8 cellular contexts compared by ENCODE assay signal in the genomic region with DNA sequence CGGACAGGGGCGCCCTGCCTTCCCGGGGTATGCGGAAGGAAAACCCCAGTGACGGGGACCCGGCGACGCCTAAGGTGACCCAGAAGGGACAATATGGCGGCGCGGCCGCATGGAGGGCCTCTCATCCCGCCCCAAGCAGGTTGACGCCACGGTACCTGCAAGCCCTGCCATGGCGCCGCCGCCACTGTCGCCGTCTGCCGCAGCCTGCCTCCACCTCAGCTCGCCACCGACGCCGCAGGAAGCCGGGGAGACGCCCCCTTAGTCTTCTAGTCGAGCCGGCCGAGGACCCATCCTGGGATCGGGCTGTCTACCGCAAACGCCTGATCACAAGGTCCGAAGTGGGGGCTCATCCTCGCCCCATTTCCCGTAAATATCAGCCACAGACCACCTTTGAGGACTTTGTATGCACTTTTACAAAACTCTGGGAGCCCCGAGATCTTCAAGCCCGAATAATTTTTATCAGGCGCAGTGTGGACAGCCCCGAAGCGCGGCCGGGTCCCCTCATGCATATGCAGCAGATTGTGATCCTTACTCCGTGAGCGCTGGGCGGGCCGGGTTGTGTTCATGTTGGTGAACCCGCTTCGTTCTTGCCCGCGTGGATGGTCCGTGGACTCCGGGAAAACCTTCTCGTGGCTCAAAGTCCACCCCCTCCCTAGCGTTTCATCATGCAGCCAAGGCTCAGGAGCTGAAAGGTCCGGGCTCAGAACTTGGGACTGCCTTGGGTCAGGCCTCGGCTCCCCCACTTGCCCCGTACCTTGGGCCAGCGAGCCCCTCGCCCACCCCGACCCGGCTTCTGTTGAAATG. TPM values are rescaled to one million over a fixed set of nuclear protein-coding genes. Genes with fewer than 3 reads are reported as not detected.
DNase-seq lines count a peak whose midpoint lies in the region; ATAC-seq, FAIRE-seq and TF ChIP-seq lines count a peak whose summit lies in the region.

A gene with protein sequence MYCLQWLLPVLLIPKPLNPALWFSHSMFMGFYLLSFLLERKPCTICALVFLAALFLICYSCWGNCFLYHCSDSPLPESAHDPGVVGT (minus strand): TSS at position 239 of the 804 bp plus-strand sequence. CDS start 8,702 bp downstream, outside the sequence.

- no peak for FAIRE-seq in pancreas (lab: Jason Lieb, UNC)

- intact Hi-C loops in head of caudate nucleus (cut with DNase I) = no loop called here
- intact Hi-C loops in pancreas (cut with DNase I) = loop anchor here in 1 of 3 donors (10.0 kb wide), 1 partner anchor 133 kb away; no protein-coding TSS in a partner anchor

- peak within 1 kb of the TSS; percentile 98 for H3K27ac Mint-ChIP-seq in activated naive CD8-positive, alpha-beta T cell treated with anti-CD3 and anti-CD28 coated beads, Interleukin-2, amount 10 ng/mL, durations not matched to agents 7 days and 5 days

- H3K4me3 Mint-ChIP-seq in activated naive CD8-positive, alpha-beta T cell treated with anti-CD3 and anti-CD28 coated beads, Interleukin-2, amount 10 ng/mL, durations not matched to agents 7 days and 5 days = peak within 1 kb of the TSS; percentile 89

- H3K36me3 ChIP-seq in GM06990 (ENCODE audit: control insufficient read depth, insufficient read depth, low read length) (no peaks in the 10 kb centered on the region), pancreas (no peaks in the 10 kb centered on the region), thymus (ENCODE audit: control insufficient read depth, insufficient read depth) (no peaks in the 10 kb centered on the region)

- no peaks in the 10 kb centered on the region for H3K9me3 Mint-ChIP-seq in activated naive CD8-positive, alpha-beta T cell treated with anti-CD3 and anti-CD28 coated beads, Interleukin-2, amount 10 ng/mL, durations not matched to agents 7 days and 5 days

- ATAC-seq in HG02623 (IDR thresholded peaks at IDR 0.05; ENCODE audit: unreplicated experiment) = peak; percentile 59
- peak; percentile 91 for ATAC-seq in activated naive CD8-positive, alpha-beta T cell treated with anti-CD3 and anti-CD28 coated beads, Interleukin-2, amount 10 ng/mL, durations not matched to agents 7 days and 5 days (ENCODE audit: low read depth)
- peak; percentile 92 to 96 (median 93) for ATAC-seq in pancreas

- H3K27ac ChIP-seq in pancreas (peak within 1 kb of the TSS; percentile 96 to 98 (median 98)), thymus (ENCODE audit: low read depth) (peak within 1 kb of the TSS; percentile 96)

- H3K9me3 ChIP-seq in pancreas = no peaks in the 10 kb centered on the region
- no peaks in the 10 kb centered on the region for H3K9me3 ChIP-seq in thymus (ENCODE audit: control insufficient read depth)

- DNase-seq in GM06990 (ENCODE audit: extremely low read depth, insufficient read length) (peak; percentile 93), NCI-H1417 (lab: John Stamatoyannopoulos, UW) (peak; percentile 96 to 100 (median 99)), SW 1271 (lab: John Stamatoyannopoulos, UW) (peak; percentile 93 to 95), head of caudate nucleus (peak; percentile 82 to 97 (median 90)), pancreas (peak; percentile 84 to 95 (median 86))
- DNase-seq in activated naive CD8-positive, alpha-beta T cell treated with anti-CD3 and anti-CD28 coated beads, Interleukin-2, amount 10 ng/mL, durations not matched to agents 7 days and 5 days = peak; percentile 92

- no peaks in the 10 kb centered on the region for H3K27me3 ChIP-seq in GM06990 (replicated peaks; ENCODE audit: control insufficient read depth, insufficient read depth, low read length)
- H3K27me3 ChIP-seq in pancreas = no peaks in the 10 kb centered on the region
- H3K27me3 ChIP-seq in thymus (ENCODE audit: control insufficient read depth, insufficient read depth) = no peaks in the 10 kb centered on the region

- 1% methylated on average over 62 of the region's 62 CpGs for WGBS in pancreas, 2 donors
- under 1% methylated on average over 62 of the region's 62 CpGs for WGBS in thymus

- H3K4me3 ChIP-seq in GM06990 (replicated peaks; ENCODE audit: low read depth, low read length) (peak within 1 kb of the TSS; percentile 94), pancreas (peak within 1 kb of the TSS; percentile 91 to 99 (median 96)), thymus (ENCODE audit: low read length) (peak within 1 kb of the TSS; percentile 66)

- peaks cover 2% of the 10 kb centered on the region for H3K27me3 Mint-ChIP-seq in activated naive CD8-positive, alpha-beta T cell treated with anti-CD3 and anti-CD28 coated beads, Interleukin-2, amount 10 ng/mL, durations not matched to agents 7 days and 5 days

- peaks cover 39% of the 10 kb centered on the region for H3K4me1 Mint-ChIP-seq in activated naive CD8-positive, alpha-beta T cell treated with anti-CD3 and anti-CD28 coated beads, Interleukin-2, amount 10 ng/mL, durations not matched to agents 7 days and 5 days

- peak; percentile 11 for TF ChIP-seq CTCF in GM06990 (IDR thresholded peaks at IDR 0.05; ENCODE audit: insufficient read depth, low read length, poor library complexity, severe bottlenecking)
- TF ChIP-seq CTCF in pancreas (IDR thresholded peaks at IDR 0.05) = no peak

- POLR2A ChIA-PET in activated naive CD8-positive, alpha-beta T cell treated with anti-CD3 and anti-CD28 coated beads, Interleukin-2, amount 10 ng/mL, durations not matched to agents 7 days and 5 days (lab: Charles Lee) = interaction anchor here (0.5 to 1.3 kb wide), 4 partner anchors 148 to 778 kb away, joined by 3 to 4 read pairs (median 3); no protein-coding TSS in a partner anchor

- peaks cover 1% of the 10 kb centered on the region for H3K36me3 Mint-ChIP-seq in activated naive CD8-positive, alpha-beta T cell treated with anti-CD3 and anti-CD28 coated beads, Interleukin-2, amount 10 ng/mL, durations not matched to agents 7 days and 5 days

- peaks cover 5 to 14% (median 6%) of the 10 kb centered on the region in 3 donors for H3K4me1 ChIP-seq in pancreas
- H3K4me1 ChIP-seq in thymus (ENCODE audit: control insufficient read depth, insufficient read depth, low read length) = peaks cover 9% of the 10 kb centered on the region

RNA-seq across cellular contexts. Expression of the gene that starts here (rescaled TPM):
- total RNA-seq in activated naive CD8-positive, alpha-beta T cell treated with anti-CD3 and anti-CD28 coated beads, Interleukin-2, amount 10 ng/mL, durations not matched to agents 7 days and 5 days = 10 to 100 TPM; 51.0 to 54.6 TPM
- total RNA-seq in pancreas = 10 to 100 TPM; 14.6 to 27.9 (median 16.9) TPM
- polyA plus RNA-seq in pancreas = 10 to 100 TPM; 21.1 to 35.3 TPM
- polyA plus RNA-seq in thymus = 95.9 TPM

Comparison
In these comparisons a context has a peak if more than half of its experiments do, and no peak if none do; other contexts are left out.
1. Peak in every context shown above with its lines: DNase-seq, ATAC-seq, H3K4me3 ChIP-seq and H3K27ac ChIP-seq.